ENCODE assay signal across 8 cellular contexts in genomic region chr2:175575346-175576258, GRCh38.
DNase-seq lines count a peak whose midpoint lies in the region; ATAC-seq and TF ChIP-seq lines count a peak whose summit lies in the region.

No MANE protein-coding gene starts in this region.

- TF ChIP-seq CTCF in osteocyte (IDR thresholded peaks at IDR 0.05) (no peak), lower leg skin (IDR thresholded peaks at IDR 0.05) (no peak)

- 57 to 58% methylated on average over 12 of the region's 12 CpGs for WGBS in lower leg skin, 2 donors

- H3K36me3 Mint-ChIP-seq in osteocyte (ENCODE audit: unreplicated experiment) = no peaks in the 10 kb centered on the region

- intact Hi-C loops in head of caudate nucleus (cut with DNase I) = no loop called here
- intact Hi-C loops in lower leg skin (cut with DNase I; ENCODE audit: low total_unique reads) = no loop called here

- H3K27me3 Mint-ChIP-seq in osteocyte (ENCODE audit: unreplicated experiment) = peaks cover 22% of the 10 kb centered on the region

- H3K9me3 Mint-ChIP-seq in osteocyte (ENCODE audit: unreplicated experiment) = no peaks in the 10 kb centered on the region

- DNase-seq in head of caudate nucleus (peak in 31 of 42 donors; percentile 5 to 83 (median 45)), hippocampal formation (lab: John Stamatoyannopoulos, UW) (no peak), osteocyte (ENCODE audit: extremely low spot score, unreplicated experiment) (no peak), left lobe of liver (ENCODE audit: low spot score) (no peak), lower leg skin (ENCODE audit: low spot score in 2 of 2) (no peak)

- H3K4me3 Mint-ChIP-seq in osteocyte (ENCODE audit: unreplicated experiment) = no peak overlapping the region

- no peaks in the 10 kb centered on the region for H3K4me1 Mint-ChIP-seq in osteocyte (ENCODE audit: unreplicated experiment)

- H3K27ac Mint-ChIP-seq in osteocyte (ENCODE audit: unreplicated experiment) = no peak overlapping the region

- no peak overlapping the region for H3K4me3 ChIP-seq in lower leg skin (ENCODE audit: low read depth, poor library complexity, severe bottlenecking)

- no peak for TF ChIP-seq POLR2A in lower leg skin (IDR thresholded peaks at IDR 0.05)

- peak; percentile 98 for ATAC-seq in GM18511 (IDR thresholded peaks at IDR 0.05; ENCODE audit: unreplicated experiment)
- ATAC-seq in GM21381 (IDR thresholded peaks at IDR 0.05; ENCODE audit: unreplicated experiment) = peak; percentile 99
- ATAC-seq in HG03196 (IDR thresholded peaks at IDR 0.05; ENCODE audit: unreplicated experiment) = peak; percentile 93
- no peak for ATAC-seq in left lobe of liver

Comparison
In these comparisons a context has a peak if more than half of its experiments do, and no peak if none do; other contexts are left out.
1. DNase-seq: peak in head of caudate nucleus (31 of 42); none in hippocampal formation (0 of 2), osteocyte (single experiment), left lobe of liver (single experiment) and lower leg skin (0 of 2).